9 cellular contexts compared by ENCODE assay signal in the genomic region with DNA sequence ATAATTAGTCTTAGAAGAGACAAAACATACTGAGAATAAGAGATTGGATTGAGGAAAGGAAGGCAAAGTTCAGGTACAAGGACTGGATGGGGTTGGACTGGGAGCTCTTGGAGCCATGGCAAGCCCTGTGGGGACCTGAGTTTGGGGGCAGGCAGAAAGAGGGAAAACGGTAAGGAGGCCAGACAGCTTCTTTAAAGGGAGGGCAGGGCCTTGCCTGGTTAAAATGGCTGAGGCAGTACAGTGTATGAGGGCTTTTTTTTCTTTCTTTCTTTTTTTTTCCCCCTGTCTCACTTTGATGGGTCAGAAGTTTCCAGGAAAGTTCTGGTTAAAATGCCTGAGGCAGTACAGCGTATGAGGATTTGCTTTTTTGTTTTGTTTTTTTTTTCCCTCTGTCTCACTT. TPM values are rescaled to one million over a fixed set of nuclear protein-coding genes. Genes with fewer than 3 reads are reported as not detected.
DNase-seq lines count a peak whose midpoint lies in the region; ATAC-seq and TF ChIP-seq lines count a peak whose summit lies in the region.
"Had no signal": no experiment of that assay in that cellular context is flagged by ENCODE, and none has a peak within 500 bp of the region (broad histone marks: within the 10 kb centered on the region; RNA-seq: fewer than 3 reads in every experiment).

No MANE protein-coding gene starts in this region.

- H3K27me3 Mint-ChIP-seq in activated naive CD8-positive, alpha-beta T cell treated with anti-CD3 and anti-CD28 coated beads, Interleukin-2, amount 50 U/mL, for 24 hours: no peaks in the 10 kb centered on the region
- no peaks in the 10 kb centered on the region for H3K27me3 Mint-ChIP-seq in activated naive CD8-positive, alpha-beta T cell treated with anti-CD3 and anti-CD28 coated beads for 36 hours

- no peak for DNase-seq in activated naive CD8-positive, alpha-beta T cell treated with anti-CD3 and anti-CD28 coated beads, Interleukin-2, amount 50 U/mL, for 24 hours
- no peak for DNase-seq in activated naive CD8-positive, alpha-beta T cell treated with anti-CD3 and anti-CD28 coated beads for 36 hours
- DNase-seq in left cardiac atrium: no peak
- no peak for DNase-seq in ovary
- DNase-seq in vagina (ENCODE audit: extremely low spot score in 2 of 2): no peak
- DNase-seq in retina: no peak
- DNase-seq: OCI-M1 had no signal

- H3K9me3 ChIP-seq in ovary (no peaks in the 10 kb centered on the region), vagina (no peaks in the 10 kb centered on the region)

- no peak overlapping the region for H3K4me3 Mint-ChIP-seq in activated naive CD8-positive, alpha-beta T cell treated with anti-CD3 and anti-CD28 coated beads, Interleukin-2, amount 50 U/mL, for 24 hours
- no peak overlapping the region for H3K4me3 Mint-ChIP-seq in activated naive CD8-positive, alpha-beta T cell treated with anti-CD3 and anti-CD28 coated beads for 36 hours

- WGBS in ovary, 3 donors: 5 to 13% (median 7%) methylated on average over 2 of the region's 2 CpGs

- H3K4me1 ChIP-seq in ovary (ENCODE audit: insufficient read depth) (peaks cover 25% of the 10 kb centered on the region), vagina (peaks cover 73% of the 10 kb centered on the region)

- intact Hi-C loops in left cardiac atrium (cut with DNase I) (no loop called here), ovary (cut with DNase I) (no loop called here), vagina (cut with DNase I) (loop anchor here (5.0 kb wide), 1 partner anchor 1463 kb away; no protein-coding TSS in a partner anchor)

- H3K9me3 Mint-ChIP-seq in activated naive CD8-positive, alpha-beta T cell treated with anti-CD3 and anti-CD28 coated beads, Interleukin-2, amount 50 U/mL, for 24 hours: no peaks in the 10 kb centered on the region
- H3K9me3 Mint-ChIP-seq in activated naive CD8-positive, alpha-beta T cell treated with anti-CD3 and anti-CD28 coated beads for 36 hours: no peaks in the 10 kb centered on the region

- TF ChIP-seq CTCF in ovary (IDR thresholded peaks at IDR 0.05): no peak
- TF ChIP-seq CTCF in vagina (IDR thresholded peaks at IDR 0.05): no peak

- H3K27ac ChIP-seq in ovary (peak overlapping the region; percentile 57 to 66), vagina (peak overlapping the region; percentile 70)

- H3K4me1 Mint-ChIP-seq in activated naive CD8-positive, alpha-beta T cell treated with anti-CD3 and anti-CD28 coated beads, Interleukin-2, amount 50 U/mL, for 24 hours: peaks cover 56% of the 10 kb centered on the region
- peaks cover 36% of the 10 kb centered on the region for H3K4me1 Mint-ChIP-seq in activated naive CD8-positive, alpha-beta T cell treated with anti-CD3 and anti-CD28 coated beads for 36 hours

- no peak for TF ChIP-seq EP300 in ovary (IDR thresholded peaks at IDR 0.05)

- no peak for ATAC-seq in activated naive CD8-positive, alpha-beta T cell treated with anti-CD3 and anti-CD28 coated beads, Interleukin-2, amount 50 U/mL, for 24 hours
- peak; percentile 19 to 42 for ATAC-seq in left cardiac atrium
- no peak for ATAC-seq in HG02973 (IDR thresholded peaks at IDR 0.05; ENCODE audit: unreplicated experiment)
- ATAC-seq in HG03565 (IDR thresholded peaks at IDR 0.05; ENCODE audit: unreplicated experiment): no peak

- H3K36me3 Mint-ChIP-seq in activated naive CD8-positive, alpha-beta T cell treated with anti-CD3 and anti-CD28 coated beads, Interleukin-2, amount 50 U/mL, for 24 hours (ENCODE audit: low read depth): no peaks in the 10 kb centered on the region
- peaks cover 11% of the 10 kb centered on the region for H3K36me3 Mint-ChIP-seq in activated naive CD8-positive, alpha-beta T cell treated with anti-CD3 and anti-CD28 coated beads for 36 hours

- H3K27me3 ChIP-seq in ovary (no peaks in the 10 kb centered on the region), vagina (no peaks in the 10 kb centered on the region)

- H3K4me3 ChIP-seq in ovary (no peak overlapping the region), vagina (no peak overlapping the region)

- peak overlapping the region; percentile 20 for H3K27ac Mint-ChIP-seq in activated naive CD8-positive, alpha-beta T cell treated with anti-CD3 and anti-CD28 coated beads, Interleukin-2, amount 50 U/mL, for 24 hours
- no peak overlapping the region for H3K27ac Mint-ChIP-seq in activated naive CD8-positive, alpha-beta T cell treated with anti-CD3 and anti-CD28 coated beads for 36 hours

- no peak for TF ChIP-seq POLR2A in ovary (IDR thresholded peaks at IDR 0.05)
- no peak for TF ChIP-seq POLR2A in vagina (IDR thresholded peaks at IDR 0.05)

- H3K36me3 ChIP-seq in ovary (no peaks in the 10 kb centered on the region), vagina (no peaks in the 10 kb centered on the region)

RNA-seq across cellular contexts. Expression of gene SNX18, which starts 16.7 kb away (rescaled TPM):
- total RNA-seq in activated naive CD8-positive, alpha-beta T cell treated with anti-CD3 and anti-CD28 coated beads for 36 hours: 1 to 10 TPM; 7.4 to 7.6 TPM
- total RNA-seq in left cardiac atrium (10 to 100 TPM; 15.1 to 15.4 TPM), ovary (10 to 100 TPM; 34.7 to 62.4 (median 47.3) TPM), vagina (63.1 TPM)
- 10 to 100 TPM; 29.6 to 32.4 TPM for polyA plus RNA-seq in ovary

Comparison
In these comparisons a context has a peak if more than half of its experiments do, and no peak if none do; other contexts are left out.
1. ATAC-seq: peak in left cardiac atrium (2 of 2); none in activated naive CD8-positive, alpha-beta T cell treated with anti-CD3 and anti-CD28 coated beads, Interleukin-2, amount 50 U/mL, for 24 hours (single experiment), HG02973 (single experiment) and HG03565 (single experiment).